In the genomic region with DNA sequence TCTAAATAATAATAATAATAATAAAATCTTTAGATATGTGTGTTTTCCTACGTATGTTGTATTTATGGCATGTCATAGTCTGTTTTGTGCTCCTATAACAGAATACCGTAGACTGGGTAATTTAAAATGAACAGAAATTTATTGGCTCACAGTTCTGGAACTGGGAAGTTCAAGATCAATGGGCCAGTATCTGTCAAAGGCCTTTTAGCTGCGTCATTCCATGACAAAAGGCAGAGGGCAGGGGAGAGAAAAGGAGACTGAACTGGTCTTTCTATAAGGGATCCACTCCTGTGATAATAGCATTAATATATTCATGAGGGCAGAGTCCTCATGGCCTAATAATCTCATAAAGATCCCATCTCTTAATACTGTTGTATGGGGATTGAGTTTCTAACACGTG, we compare ENCODE assay signal across 1 cellular context.
TF ChIP-seq lines count a peak whose summit lies in the region.

No MANE protein-coding gene starts in this region.

TF ChIP-seq in H1, 55 proteins besides CTCF, POLR2A, EP300 and RAD21:
- TF ChIP-seq MAFK (IDR thresholded peaks at IDR 0.05; ENCODE audit: low read depth, low read length) (0 out of 2 replicates have a peak, but pooled peaks have one; percentile 14), RBBP5 (IDR thresholded peaks at IDR 0.05; ENCODE audit: borderline replicate concordance, low read depth, low read length) (no peak)
